Comparison of ENCODE assay signal across 3 cellular contexts in genomic region chr18:32545631-32546030, GRCh38.
"Had no signal": no experiment of that assay in that cellular context is flagged by ENCODE, and none has a peak within 500 bp of the region (broad histone marks: within the 10 kb centered on the region; RNA-seq: fewer than 3 reads in every experiment).

No MANE protein-coding gene starts in this region.

- DNase-seq: GDM1, GF-D8 had no signal

- H3K4me3 ChIP-seq: GM12878 had no signal

- ATAC-seq: GM12878 had no signal
